ENCODE assay signal across 11 cellular contexts in the genomic region with DNA sequence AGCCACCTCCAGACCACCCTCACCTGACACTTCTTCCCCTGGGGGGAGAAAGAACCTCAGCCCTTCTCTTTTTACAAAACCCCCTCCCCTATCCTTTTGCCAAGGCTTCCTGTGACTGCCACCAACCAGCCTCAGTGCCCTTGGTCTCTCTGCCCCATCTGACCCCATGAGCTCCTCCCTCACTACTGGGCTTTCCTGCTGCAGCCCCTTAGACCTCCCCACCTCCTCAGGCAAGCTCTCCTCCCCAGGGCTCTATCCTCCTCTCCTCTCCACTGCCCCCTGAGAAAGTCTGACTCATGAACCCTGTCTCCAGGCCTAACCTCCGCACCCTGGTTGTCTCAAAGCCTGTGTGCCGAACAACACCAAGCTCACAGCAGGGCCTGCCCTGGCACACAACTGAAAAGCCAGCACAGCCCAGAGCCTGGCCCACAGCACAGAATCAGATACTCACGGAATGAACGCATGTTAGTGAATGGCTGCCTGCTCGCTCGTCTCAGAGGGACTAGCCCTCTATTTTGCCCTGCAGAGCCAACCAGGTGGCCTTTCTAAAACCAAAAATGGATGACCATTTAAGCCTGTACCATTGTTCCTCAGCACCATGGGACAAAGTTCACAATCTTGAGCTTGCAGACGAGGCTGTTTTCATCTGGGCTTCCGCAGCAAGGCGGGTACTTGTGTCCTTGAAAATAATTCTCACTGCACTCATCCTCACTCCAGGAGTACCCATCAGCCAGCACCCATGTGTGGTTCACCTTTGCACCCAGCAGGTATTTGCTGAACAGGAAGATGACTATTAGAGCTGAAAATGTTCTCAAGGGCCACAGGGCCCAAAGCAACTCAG. TPM values are rescaled to one million over a fixed set of nuclear protein-coding genes. Genes with fewer than 3 reads are reported as not detected.
A peak's percentile ranks its signal among the peaks of the same experiment; 100 is the strongest.
DNase-seq lines count a peak whose midpoint lies in the region; TF ChIP-seq lines count a peak whose summit lies in the region.
"Had no signal": no experiment of that assay in that cellular context is flagged by ENCODE, and none has a peak within 500 bp of the region (broad histone marks: within the 10 kb centered on the region; RNA-seq: fewer than 3 reads in every experiment).

No MANE protein-coding gene starts in this region.

- peaks cover 24% of the 10 kb centered on the region for H3K4me1 ChIP-seq in HUES48 (ENCODE audit: control insufficient read depth, insufficient read depth, low read length)
- peaks cover 17% of the 10 kb centered on the region for H3K4me1 ChIP-seq in endodermal cell (ENCODE audit: control insufficient read depth, insufficient read depth, low read length)
- H3K4me1 ChIP-seq in prostate gland (replicated peaks), result peaks cover 13% of the 10 kb centered on the region
- H3K4me1 ChIP-seq in sigmoid colon, result peaks cover 0 to 11% (median 8%) of the 10 kb centered on the region in 4 donors
- no peaks in the 10 kb centered on the region for H3K4me1 ChIP-seq in Karpas-422 (ENCODE audit: low read length)

- H3K4me3 ChIP-seq in HUES48 (ENCODE audit: low read depth, low read length) (no peak overlapping the region), endodermal cell (ENCODE audit: low read length) (peak overlapping the region; percentile 81), prostate gland (peak overlapping the region in 1 of 2 donors; percentile 53), sigmoid colon (no peak overlapping the region), Karpas-422 (ENCODE audit: low read length) (no peak overlapping the region)

- H3K27ac ChIP-seq in HUES48 (ENCODE audit: low read depth, low read length) (peak overlapping the region; percentile 51), endodermal cell (ENCODE audit: low read depth, low read length) (no peak overlapping the region), prostate gland (peak overlapping the region; percentile 85 to 96), sigmoid colon (no peak overlapping the region), Karpas-422 (ENCODE audit: low read length) (no peak overlapping the region)

- H3K27ac Mint-ChIP-seq in endodermal cell, result peak overlapping the region; percentile 22

- peak overlapping the region; percentile 66 for H3K4me3 Mint-ChIP-seq in endodermal cell

- peaks cover 39% of the 10 kb centered on the region for H3K4me1 Mint-ChIP-seq in endodermal cell

- peaks cover 3% of the 10 kb centered on the region for H3K36me3 Mint-ChIP-seq in endodermal cell (ENCODE audit: low read depth)

- H3K9me3 Mint-ChIP-seq in endodermal cell, result no peaks in the 10 kb centered on the region

- no peaks in the 10 kb centered on the region for H3K79me2 ChIP-seq in Karpas-422 (ENCODE audit: low read length)

- no peak for TF ChIP-seq EP300 in sigmoid colon (IDR thresholded peaks at IDR 0.05)

- H3K4me2 ChIP-seq in Karpas-422 (ENCODE audit: low read depth, low read length, poor library complexity, severe bottlenecking), result no peak overlapping the region

- H3K36me3 ChIP-seq in HUES48 (ENCODE audit: control insufficient read depth, insufficient read depth, low read length), result peaks cover 2% of the 10 kb centered on the region
- H3K36me3 ChIP-seq in endodermal cell (ENCODE audit: control insufficient read depth, insufficient read depth, low read length), result peaks cover under 1% of the 10 kb centered on the region
- no peaks in the 10 kb centered on the region for H3K36me3 ChIP-seq in prostate gland
- no peaks in the 10 kb centered on the region for H3K36me3 ChIP-seq in sigmoid colon
- H3K36me3 ChIP-seq in Karpas-422 (ENCODE audit: insufficient read depth, low read length), result no peaks in the 10 kb centered on the region

- H3K27me3 Mint-ChIP-seq in endodermal cell (ENCODE audit: insufficient read depth), result peaks cover 19% of the 10 kb centered on the region

- H3K9me3 ChIP-seq in HUES48 (ENCODE audit: control insufficient read depth, insufficient read depth, low read length) (no peaks in the 10 kb centered on the region), endodermal cell (ENCODE audit: control insufficient read depth, low read length) (no peaks in the 10 kb centered on the region), prostate gland (no peaks in the 10 kb centered on the region), sigmoid colon (no peaks in the 10 kb centered on the region), Karpas-422 (ENCODE audit: low read length) (no peaks in the 10 kb centered on the region)

- TF ChIP-seq POLR2A in GM18526 (IDR thresholded peaks at IDR 0.05; ENCODE audit: extremely low read depth, insufficient read length) (peak; percentile 23), prostate gland (IDR thresholded peaks at IDR 0.05) (no peak), sigmoid colon (IDR thresholded peaks at IDR 0.05) (no peak)

- H3K27me3 ChIP-seq in HUES48 (ENCODE audit: control insufficient read depth, insufficient read depth, low read length), result peaks cover 16% of the 10 kb centered on the region
- peaks cover 18% of the 10 kb centered on the region for H3K27me3 ChIP-seq in endodermal cell (ENCODE audit: control insufficient read depth, insufficient read depth, low read length, poor library complexity, severe bottlenecking)
- H3K27me3 ChIP-seq in prostate gland (replicated peaks; ENCODE audit: insufficient read depth), result no peaks in the 10 kb centered on the region
- peaks cover 4 to 36% (median 30%) of the 10 kb centered on the region in 3 donors for H3K27me3 ChIP-seq in sigmoid colon
- H3K27me3 ChIP-seq in Karpas-422 (ENCODE audit: low read length), result no peaks in the 10 kb centered on the region

- TF ChIP-seq CTCF in endodermal cell (conservative IDR thresholded peaks at IDR 0.05), result no peak
- no peak for TF ChIP-seq CTCF in prostate gland (IDR thresholded peaks at IDR 0.05)
- no peak for TF ChIP-seq CTCF in sigmoid colon (IDR thresholded peaks at IDR 0.05)

- H3K9me2 ChIP-seq in Karpas-422 (replicated peaks; ENCODE audit: insufficient read depth, low read length), result no peaks in the 10 kb centered on the region

- no peaks in the 10 kb centered on the region for H4K20me1 ChIP-seq in Karpas-422 (ENCODE audit: insufficient read depth, low read depth, low read length)

- intact Hi-C loops in prostate gland (cut with DNase I) (no loop called here), sigmoid colon (cut with DNase I) (no loop called here)

- H3K9ac ChIP-seq in HUES48 (ENCODE audit: low read depth, low read length), result no peak overlapping the region
- no peak overlapping the region for H3K9ac ChIP-seq in endodermal cell (ENCODE audit: extremely low read depth, low read length, poor library complexity, severe bottlenecking)
- no peak overlapping the region for H3K9ac ChIP-seq in Karpas-422 (ENCODE audit: low read length)

- WGBS in endodermal cell (ENCODE audit: insufficient coverage in 1 of 2, insufficient read length in 1 of 2), 2 experiments, result 87 to 90% methylated on average over 7 to 9 of the region's 9 CpGs
- WGBS in prostate gland, result 91% methylated on average over 9 of the region's 9 CpGs
- WGBS in sigmoid colon, 2 donors, result 20 to 76% methylated on average over 9 of the region's 9 CpGs

- no peak overlapping the region for H2AFZ ChIP-seq in Karpas-422 (ENCODE audit: low read length)

- peak; percentile 56 for DNase-seq in endodermal cell
- DNase-seq in prostate gland (ENCODE audit: low spot score), result no peak
- no peak for DNase-seq in DMS79 treated with DMSO at 0.1 percent for 48 hours (lab: John Stamatoyannopoulos, UW)
- DNase-seq in iPS-NIHi7 (ENCODE audit: extremely low spot score), result no peak
- DNase-seq in sigmoid colon, result no peak
- no peak for DNase-seq in Karpas-422
- DNase-seq: activated CD8-positive, alpha-beta memory T cell treated with anti-CD3 and anti-CD28 coated beads, Interleukin-2, amount 50 U/mL, for 48 hours; effector memory CD4-positive, alpha-beta T cell; left cardiac atrium had no signal

RNA-seq across cellular contexts. Expression of gene CHDH, which starts 1.7 kb away (rescaled TPM):
- total RNA-seq in endodermal cell (10 to 100 TPM; 12.7 to 21.4 TPM), prostate gland (10 to 100 TPM; 40.2 to 43.9 TPM), sigmoid colon (1 to 10 TPM; 1.1 to 1.8 (median 1.7) TPM)
- polyA plus RNA-seq in endodermal cell (2013, experiment 1 of 2), result 2.0 TPM
- polyA plus RNA-seq in endodermal cell (2013, experiment 2 of 2), result 3.1 TPM
- polyA plus RNA-seq in sigmoid colon, result 1 to 10 TPM; 5.4 to 9.5 (median 6.8) TPM
- not detected in 2 replicates for total RNA-seq in Karpas-422 (2014; rRNA removed; shearing (Covaris generic); ENCODE audit: low replicate concordance)

RNA-seq across cellular contexts. Expression of gene IL17RB, which starts 1.9 kb away (rescaled TPM):
- total RNA-seq in endodermal cell (1 to 10 TPM; 6.2 to 8.4 TPM), prostate gland (10 to 100 TPM in 1 of 2 donors, 1 to 10 TPM in 1; 6.0 to 14.3 TPM), sigmoid colon (1 to 10 TPM; 1.1 to 2.8 (median 1.7) TPM)
- polyA plus RNA-seq in endodermal cell (2013, experiment 1 of 2), result 3.3 TPM
- polyA plus RNA-seq in endodermal cell (2013, experiment 2 of 2), result 3.5 TPM
- 1 to 10 TPM; 1.2 to 9.0 (median 2.8) TPM for polyA plus RNA-seq in sigmoid colon
- not detected in 2 replicates for total RNA-seq in Karpas-422 (2014; rRNA removed; shearing (Covaris generic); ENCODE audit: low replicate concordance)

RNA-seq across cellular contexts. Expression of gene ACTR8, which starts 37.5 kb away (rescaled TPM):
- total RNA-seq in endodermal cell, result 10 to 100 TPM; 32.9 to 41.6 TPM
- polyA plus RNA-seq in endodermal cell (2013, experiment 1 of 2), result 30.4 TPM
- 26.7 TPM for polyA plus RNA-seq in endodermal cell (2013, experiment 2 of 2)
- 10 to 100 TPM; 20.6 to 54.5 TPM for total RNA-seq in prostate gland
- 10 to 100 TPM; 18.5 to 30.7 (median 20.4) TPM for total RNA-seq in sigmoid colon
- 10 to 100 TPM in 2 of 3 donors, 1 to 10 TPM in 1; 9.0 to 15.3 (median 12.9) TPM for polyA plus RNA-seq in sigmoid colon
- total RNA-seq in Karpas-422 (2014; rRNA removed; shearing (Covaris generic); ENCODE audit: low replicate concordance), result 22.0 and 33.5 TPM in 2 replicates

RNA-seq across cellular contexts. Expression of gene SELENOK, which starts 47.2 kb away (rescaled TPM):
- total RNA-seq in endodermal cell, result 10 to 100 TPM; 47.0 to 47.1 TPM
- polyA plus RNA-seq in endodermal cell (2013, experiment 1 of 2), result 88.0 TPM
- polyA plus RNA-seq in endodermal cell (2013, experiment 2 of 2), result 85.5 TPM
- total RNA-seq in prostate gland, result 10 to 100 TPM; 48.5 to 51.1 TPM
- total RNA-seq in sigmoid colon, result 100 to 1,000 TPM in 1 of 4 donors, 10 to 100 TPM in 3; 61.5 to 108 (median 77.7) TPM
- 100 to 1,000 TPM in 2 of 3 donors, 10 to 100 TPM in 1; 57.2 to 173 (median 151) TPM for polyA plus RNA-seq in sigmoid colon
- 36.0 and 64.7 TPM in 2 replicates for total RNA-seq in Karpas-422 (2014; rRNA removed; shearing (Covaris generic); ENCODE audit: low replicate concordance)

Comparison
In these comparisons a context has a peak if more than half of its experiments do, and no peak if none do; other contexts are left out.
1. H3K27ac ChIP-seq: peak in HUES48 (single experiment) and prostate gland (2 of 2); none in endodermal cell (single experiment), sigmoid colon (0 of 4) and Karpas-422 (single experiment).
2. RNA of gene CHDH, which starts 1.7 kb away (total RNA-seq): 40.2 to 43.9 TPM in prostate gland and 12.7 to 21.4 TPM in endodermal cell; 1.1 to 1.8 TPM in sigmoid colon and not detected in Karpas-422; every median in the first group is over 4 times any median in the second.